Comparison of ENCODE assay signal across 26 cellular contexts in genomic region chr11:72083414-72083813, GRCh38. TPM values are rescaled to one million over a fixed set of nuclear protein-coding genes. Genes with fewer than 3 reads are reported as not detected.
DNase-seq lines count a peak whose midpoint lies in the region; ATAC-seq and TF ChIP-seq lines count a peak whose summit lies in the region.
"Had no signal": no experiment of that assay in that cellular context is flagged by ENCODE, and none has a peak within 500 bp of the region (broad histone marks: within the 10 kb centered on the region; RNA-seq: fewer than 3 reads in every experiment).

No MANE protein-coding gene starts in this region.

- ATAC-seq in activated naive CD4-positive, alpha-beta T cell treated with anti-CD3 and anti-CD28 coated beads, Interleukin-2, amount 50 U/mL, for 72 hours = no peak
- ATAC-seq: gastroesophageal sphincter, Right ventricle myocardium inferior had no signal

- H3K79me2 ChIP-seq in parathyroid adenoma = peaks cover 4% of the 10 kb centered on the region

- H3K4me3 ChIP-seq in colonic mucosa = no peak overlapping the region
- H3K4me3 ChIP-seq in parathyroid adenoma (ENCODE audit: low read depth, low read length) = no peak overlapping the region
- H3K4me3 ChIP-seq: gastroesophageal sphincter, upper lobe of left lung had no signal

- H3K9ac ChIP-seq in colonic mucosa (ENCODE audit: low read depth in 2 of 2, low read length in 2 of 2) (no peak overlapping the region), parathyroid adenoma (no peak overlapping the region)
- H3K9ac ChIP-seq: KMS-11 had no signal

- H3K36me3 ChIP-seq in colonic mucosa = no peaks in the 10 kb centered on the region
- no peaks in the 10 kb centered on the region for H3K36me3 ChIP-seq in parathyroid adenoma (ENCODE audit: control insufficient read depth, insufficient read depth, low read length)

- H2AFZ ChIP-seq in parathyroid adenoma = no peak overlapping the region

- intact Hi-C loops in colonic mucosa (cut with DNase I) = no loop called here

- peaks cover 12 to 14% of the 10 kb centered on the region in 2 donors for H3K36me3 Mint-ChIP-seq in activated naive CD4-positive, alpha-beta T cell treated with anti-CD3 and anti-CD28 coated beads, Interleukin-2, amount 50 U/mL, for 72 hours

- DNase-seq in NCI-H2171 treated with DMSO at 0.1 percent for 48 hours (lab: John Stamatoyannopoulos, UW) = peak; percentile 38
- no peak for DNase-seq in NCI-H2171 (lab: John Stamatoyannopoulos, UW)
- peak; percentile 23 for DNase-seq in NCI-H2196 treated with DMSO at 0.1 percent for 48 hours (lab: John Stamatoyannopoulos, UW; ENCODE audit: unreplicated experiment)
- DNase-seq in colonic mucosa = no peak
- no peak for DNase-seq in activated naive CD4-positive, alpha-beta T cell treated with anti-CD3 and anti-CD28 coated beads, Interleukin-2, amount 50 U/mL, for 72 hours (ENCODE audit: low spot score in 2 of 2)
- no peak for DNase-seq in UCSD-AML1 (lab: John Stamatoyannopoulos, UW; ENCODE audit: unreplicated experiment)
- DNase-seq in nucleus accumbens (lab: John Stamatoyannopoulos, UW) = no peak
- DNase-seq: activated CD4-positive, alpha-beta T cell treated with anti-CD3 and anti-CD28 coated beads for 1 hour; activated naive CD4-positive, alpha-beta T cell treated with Interleukin-2 at 50 U/mL for 16 hours; activated T-cell treated with anti-CD3 and anti-CD28 coated beads, Interleukin-2, amount 50 U/mL, for 1 hour; Caco-2; DND-41; hippocampal formation; MV-4-11; NCI-H82; OCI-M1; upper lobe of left lung had no signal

- peak overlapping the region in 1 of 2 donors; percentile 88 for H3K27ac Mint-ChIP-seq in activated naive CD4-positive, alpha-beta T cell treated with anti-CD3 and anti-CD28 coated beads, Interleukin-2, amount 50 U/mL, for 72 hours
- H3K27ac Mint-ChIP-seq: progenitor cell of endocrine pancreas had no signal

- peak overlapping the region; percentile 1 for H3K27ac ChIP-seq in colonic mucosa
- H3K27ac ChIP-seq in parathyroid adenoma = peak overlapping the region; percentile 82
- H3K27ac ChIP-seq: gastroesophageal sphincter, KMS-11, upper lobe of left lung had no signal

- H3K27me3 ChIP-seq in colonic mucosa (no peaks in the 10 kb centered on the region), parathyroid adenoma (ENCODE audit: control insufficient read depth, insufficient read depth, low read length) (no peaks in the 10 kb centered on the region)
- H3K27me3 ChIP-seq: gastroesophageal sphincter, upper lobe of left lung had no signal

- H3K4me1 ChIP-seq in colonic mucosa (no peaks in the 10 kb centered on the region), parathyroid adenoma (peaks cover 4% of the 10 kb centered on the region)

- TF ChIP-seq CTCF in colonic mucosa (IDR thresholded peaks at IDR 0.05) (no peak), parathyroid adenoma (IDR thresholded peaks at IDR 0.05) (no peak)

- no peaks in the 10 kb centered on the region for H3K9me3 Mint-ChIP-seq in activated naive CD4-positive, alpha-beta T cell treated with anti-CD3 and anti-CD28 coated beads, Interleukin-2, amount 50 U/mL, for 72 hours

- no peaks in the 10 kb centered on the region for H3K9me3 ChIP-seq in colonic mucosa
- H3K9me3 ChIP-seq in parathyroid adenoma (ENCODE audit: control insufficient read depth, low read length) = no peaks in the 10 kb centered on the region
- H3K9me3 ChIP-seq: Caco-2, gastroesophageal sphincter, upper lobe of left lung had no signal

- H3K4me2 ChIP-seq in parathyroid adenoma (ENCODE audit: low read length) = no peak overlapping the region
- H3K4me2 ChIP-seq: KMS-11 had no signal

RNA-seq across cellular contexts. Expression of gene LRRC51, which starts 2.8 kb away (rescaled TPM):
- total RNA-seq in colonic mucosa = 10 to 100 TPM in 1 of 2 donors, 1 to 10 TPM in 1; 6.2 to 10.9 TPM
- 1 to 10 TPM; 4.1 to 8.3 TPM for total RNA-seq in activated naive CD4-positive, alpha-beta T cell treated with anti-CD3 and anti-CD28 coated beads, Interleukin-2, amount 50 U/mL, for 72 hours

RNA-seq across cellular contexts. Expression of gene NUMA1, which starts 3.1 kb away (rescaled TPM):
- total RNA-seq in colonic mucosa = 100 to 1,000 TPM; 154 to 158 TPM
- 100 to 1,000 TPM; 206 to 209 TPM for total RNA-seq in activated naive CD4-positive, alpha-beta T cell treated with anti-CD3 and anti-CD28 coated beads, Interleukin-2, amount 50 U/mL, for 72 hours

RNA-seq across cellular contexts. Expression of gene LAMTOR1, which starts 19.7 kb away (rescaled TPM):
- 10 to 100 TPM; 84.9 to 93.4 TPM for total RNA-seq in colonic mucosa
- total RNA-seq in activated naive CD4-positive, alpha-beta T cell treated with anti-CD3 and anti-CD28 coated beads, Interleukin-2, amount 50 U/mL, for 72 hours = 10 to 100 TPM; 40.9 to 60.0 TPM

RNA-seq across cellular contexts. Expression of gene TOMT, which starts 22.3 kb away (rescaled TPM):
- total RNA-seq in colonic mucosa = not detected
- not detected for total RNA-seq in activated naive CD4-positive, alpha-beta T cell treated with anti-CD3 and anti-CD28 coated beads, Interleukin-2, amount 50 U/mL, for 72 hours
- total RNA-seq: A172, bronchial epithelial cell, Caco-2, gastroesophageal sphincter, H1, mononuclear cell, progenitor cell of endocrine pancreas, Right ventricle myocardium inferior had no signal

RNA-seq across cellular contexts. Expression of gene ANAPC15, which starts 29.1 kb away (rescaled TPM):
- total RNA-seq in colonic mucosa = 10 to 100 TPM; 45.1 to 70.1 TPM
- 10 to 100 TPM; 50.5 to 60.1 TPM for total RNA-seq in activated naive CD4-positive, alpha-beta T cell treated with anti-CD3 and anti-CD28 coated beads, Interleukin-2, amount 50 U/mL, for 72 hours

Comparison
In these comparisons a context has a peak if more than half of its experiments do, and no peak if none do; other contexts are left out.
1. DNase-seq: peak in NCI-H2171 treated with DMSO at 0.1 percent for 48 hours (single experiment) and NCI-H2196 treated with DMSO at 0.1 percent for 48 hours (single experiment); none in NCI-H2171 (single experiment), colonic mucosa (single experiment), activated naive CD4-positive, alpha-beta T cell treated with anti-CD3 and anti-CD28 coated beads, Interleukin-2, amount 50 U/mL, for 72 hours (0 of 2), UCSD-AML1 (single experiment) and nucleus accumbens (0 of 56).